ENCODE assay signal across 23 cellular contexts in the genomic region with DNA sequence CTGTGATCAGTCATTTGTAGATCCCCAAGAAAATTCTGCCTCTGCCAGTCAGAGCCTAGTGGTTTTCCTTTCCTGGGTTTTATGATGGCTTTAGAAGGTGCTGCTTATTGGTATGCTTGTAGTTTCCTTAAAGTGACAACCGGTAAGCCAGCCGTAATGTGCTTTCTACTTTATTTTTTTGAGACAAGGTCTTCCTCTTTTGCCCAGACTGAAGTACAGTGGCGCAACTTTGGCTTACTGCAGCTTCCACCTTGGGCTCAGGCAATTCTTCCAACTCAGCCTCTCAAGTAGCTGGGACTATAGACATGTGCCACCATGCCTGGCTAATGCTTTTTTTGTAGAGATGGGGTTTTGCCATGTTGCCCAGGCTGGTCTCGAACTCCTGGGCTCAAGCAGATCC. TPM values are rescaled to one million over a fixed set of nuclear protein-coding genes. Genes with fewer than 3 reads are reported as not detected.
DNase-seq lines count a peak whose midpoint lies in the region; ATAC-seq and TF ChIP-seq lines count a peak whose summit lies in the region.
"Had no signal": no experiment of that assay in that cellular context is flagged by ENCODE, and none has a peak within 500 bp of the region (broad histone marks: within the 10 kb centered on the region; RNA-seq: fewer than 3 reads in every experiment).

No MANE protein-coding gene starts in this region.

- H3K4me3 ChIP-seq in brain microvascular endothelial cell (ENCODE audit: low read depth, low read length) (no peak overlapping the region), osteoblast (ENCODE audit: insufficient read depth, low read length) (no peak overlapping the region)
- H3K4me3 ChIP-seq: coronary artery, psoas muscle, skin epidermis, uterus had no signal

- H3K27ac ChIP-seq in brain microvascular endothelial cell: peak overlapping the region; percentile 89
- peak overlapping the region; percentile 72 for H3K27ac ChIP-seq in osteoblast (ENCODE audit: low read depth, low read length)
- H3K27ac ChIP-seq: coronary artery, psoas muscle, uterus had no signal

- no peak overlapping the region for H3K4me2 ChIP-seq in osteoblast (ENCODE audit: insufficient read depth, low read length)

- H3K9me3 ChIP-seq in osteoblast (ENCODE audit: low read depth, low read length): no peaks in the 10 kb centered on the region
- H3K9me3 ChIP-seq: psoas muscle, uterus had no signal

- peaks cover 6% of the 10 kb centered on the region for H3K4me1 ChIP-seq in osteoblast (ENCODE audit: insufficient read depth, low read length)
- H3K4me1 ChIP-seq: psoas muscle, uterus had no signal

- H3K36me3 ChIP-seq in brain microvascular endothelial cell (replicated peaks): no peaks in the 10 kb centered on the region
- H3K36me3 ChIP-seq in osteoblast (ENCODE audit: insufficient read depth, low read length): no peaks in the 10 kb centered on the region
- H3K36me3 ChIP-seq: uterus had no signal

- DNase-seq in GDM1 (lab: John Stamatoyannopoulos, UW): peak; percentile 32
- peak; percentile 66 to 78 for DNase-seq in NOMO-1 (lab: John Stamatoyannopoulos, UW; ENCODE audit: unreplicated experiment in 2 of 2)
- no peak for DNase-seq in brain microvascular endothelial cell
- no peak for DNase-seq in osteoblast (ENCODE audit: insufficient read length, low spot score, missing footprints)
- DNase-seq in activated gamma-delta T cell treated with Interleukin-2 at 50 U/mL for 16 hours: no peak
- no peak for DNase-seq in activated CD4-positive, CD25-positive, alpha-beta regulatory T cell treated with anti-CD3 and anti-CD28 coated beads, Interleukin-2, amount 50 U/mL, for 72 hours
- DNase-seq: activated CD8-positive, alpha-beta T cell treated with anti-CD3 and anti-CD28 coated beads, Interleukin-2, amount 10 ng/mL, durations not matched to agents 7 days and 5 days; CD4-positive, CD25-positive, alpha-beta regulatory T cell; DMS153; MM.1S; natural killer cell; NCI-H187 treated with DMSO at 0.1 percent for 48 hours; NCI-H226; NCI-H748 treated with DMSO at 0.1 percent for 48 hours; psoas muscle; stimulated activated CD4-positive, alpha-beta T cell treated with anti-CD3 and anti-CD28 coated beads, Interleukin-1b, Interleukin-23, amount 100 ng/mL, for 48 hours; uterus had no signal

- in situ Hi-C loops in brain microvascular endothelial cell (cut with HindIII; ENCODE audit: low pct_ligation_motif_present, low sequenced_read_pairs): no loop called here

- H4K20me1 ChIP-seq in osteoblast (ENCODE audit: insufficient read depth, low read length): no peaks in the 10 kb centered on the region

- TF ChIP-seq CTCF in brain microvascular endothelial cell (IDR thresholded peaks at IDR 0.05; ENCODE audit: low read depth, low read length, missing control alignments) (no peak), osteoblast (IDR thresholded peaks at IDR 0.05; ENCODE audit: extremely low read depth, low read depth, low read length) (no peak)

- no peak for ATAC-seq in GM18858 (IDR thresholded peaks at IDR 0.05; ENCODE audit: unreplicated experiment)
- ATAC-seq in GM19467 (IDR thresholded peaks at IDR 0.05; ENCODE audit: unreplicated experiment): no peak
- ATAC-seq: activated CD8-positive, alpha-beta T cell treated with anti-CD3 and anti-CD28 coated beads, Interleukin-2, amount 10 ng/mL, durations not matched to agents 7 days and 5 days; psoas muscle; stimulated activated effector memory CD8-positive, alpha-beta T cell treated with anti-CD3 and anti-CD28 coated beads, Interleukin-12 subunit alpha, Interleukin-12 subunit beta, amount 100 ng/mL, for 72 hours; WTC11 had no signal

- H3K27me3 ChIP-seq in brain microvascular endothelial cell (replicated peaks): no peaks in the 10 kb centered on the region
- no peaks in the 10 kb centered on the region for H3K27me3 ChIP-seq in osteoblast (ENCODE audit: insufficient read depth, low read length)
- H3K27me3 ChIP-seq: uterus had no signal

- H3K79me2 ChIP-seq in osteoblast (ENCODE audit: insufficient read depth, low read length): no peaks in the 10 kb centered on the region

- no peak overlapping the region for H2AFZ ChIP-seq in osteoblast (ENCODE audit: low read length)

RNA-seq across cellular contexts. Expression of gene MCM8, which starts 23.5 kb away (rescaled TPM):
- total RNA-seq in osteoblast: 3.3 and 3.5 TPM in 2 replicates

RNA-seq across cellular contexts. Expression of gene TRMT6, which starts 23.6 kb away (rescaled TPM):
- 5.4 and 5.9 TPM in 2 replicates for total RNA-seq in osteoblast

RNA-seq across cellular contexts. Expression of gene CRLS1, which starts 32.0 kb away (rescaled TPM):
- total RNA-seq in osteoblast: 37.6 and 42.1 TPM in 2 replicates

Comparison
In these comparisons a context has a peak if more than half of its experiments do, and no peak if none do; other contexts are left out.
1. DNase-seq: peak in GDM1 (single experiment) and NOMO-1 (2 of 2); none in brain microvascular endothelial cell (single experiment), osteoblast (single experiment), activated gamma-delta T cell treated with Interleukin-2 at 50 U/mL for 16 hours (single experiment) and activated CD4-positive, CD25-positive, alpha-beta regulatory T cell treated with anti-CD3 and anti-CD28 coated beads, Interleukin-2, amount 50 U/mL, for 72 hours (single experiment).